ENCODE assay signal across 29 cellular contexts in the genomic region with DNA sequence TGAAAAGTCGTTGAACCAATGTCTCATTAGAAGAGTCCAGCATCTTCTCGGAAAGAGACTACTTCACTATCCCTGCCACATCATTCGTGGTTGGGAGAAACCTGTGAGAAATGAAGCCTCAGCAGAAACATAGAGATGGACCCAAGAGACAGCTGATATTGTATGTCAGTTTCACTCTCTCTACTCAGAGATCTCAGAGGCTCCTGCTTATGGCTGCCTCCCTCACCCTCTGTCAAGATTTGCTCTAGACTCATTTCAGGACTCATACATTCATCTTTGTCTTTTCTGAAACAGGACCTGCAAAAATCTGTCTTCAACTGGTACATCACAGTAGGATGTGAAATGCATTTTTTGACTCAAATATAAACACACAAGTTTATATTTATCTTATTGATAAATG.
"Had no signal": no experiment of that assay in that cellular context is flagged by ENCODE, and none has a peak within 500 bp of the region (broad histone marks: within the 10 kb centered on the region; RNA-seq: fewer than 3 reads in every experiment).

No MANE protein-coding gene starts in this region.

- H3K27ac ChIP-seq: brain microvascular endothelial cell, coronary artery, dorsolateral prefrontal cortex, heart left ventricle, WERI-Rb-1 had no signal

- DNase-seq: activated B cell treated with CpG ODN at 0.5 μM for 24 hours; activated CD4-positive, alpha-beta T cell treated with anti-CD3 and anti-CD28 coated beads for 48 hours; activated CD4-positive, alpha-beta T cell treated with anti-CD3 and anti-CD28 coated beads, Interleukin-2, amount 50 U/mL, for 1 hour; activated CD4-positive, alpha-beta T cell treated with anti-CD3 and anti-CD28 coated beads, Interleukin-2, amount 50 U/mL, for 48 hours; activated CD8-positive, alpha-beta memory T cell treated with anti-CD3 and anti-CD28 coated beads for 24 hours; activated CD8-positive, alpha-beta T cell treated with anti-CD3 and anti-CD28 coated beads for 36 hours; activated effector memory CD4-positive, alpha-beta T cell treated with Interleukin-2 at 50 U/mL for 16 hours; activated gamma-delta T cell treated with Interleukin-2 at 50 U/mL for 16 hours; activated naive CD4-positive, alpha-beta T cell treated with anti-CD3 and anti-CD28 coated beads, Interleukin-2, amount 50 U/mL, for 16 hours; activated naive CD4-positive, alpha-beta T cell treated with Interleukin-2 at 50 U/mL for 16 hours; activated T-cell treated with anti-CD3 and anti-CD28 coated beads, Interleukin-2, amount 50 U/mL, for 4 hours; amniotic stem cell; anterior cingulate cortex; brain microvascular endothelial cell; dorsolateral prefrontal cortex; effector memory CD4-positive, alpha-beta T cell; endodermal cell; foreskin fibroblast; heart left ventricle; T1000; WERI-Rb-1 had no signal

- H3K4me3 Mint-ChIP-seq: activated B cell treated with CpG ODN at 0.5 μM for 24 hours; activated CD8-positive, alpha-beta T cell treated with anti-CD3 and anti-CD28 coated beads for 36 hours; activated naive CD8-positive, alpha-beta T cell; activated T-cell treated with anti-CD3 and anti-CD28 coated beads, Interleukin-2, amount 50 U/mL, for 4 hours; activated T-helper 17 cell treated with anti-CD3 and anti-CD28 coated beads, Interleukin-2, amount 50 U/mL, for 72 hours; central memory CD8-positive, alpha-beta T cell; dendritic cell treated with granulocyte-macrophage colony-stimulating factor and Interleukin-4, amounts not matched to agents 40 ng/mL and 50 ng/mL, for 4 days; endodermal cell; T-helper 2 cell treated with Interferon-gamma antibody and Interleukin-4, amounts not matched to agents 5 μg/mL and 100 μg/mL, for 36 hours had no signal

- H3K4me3 ChIP-seq: coronary artery, dorsolateral prefrontal cortex, heart left ventricle had no signal

- H3K4me1 ChIP-seq: heart left ventricle had no signal

- H3K4me1 Mint-ChIP-seq: activated B cell treated with CpG ODN at 0.5 μM for 24 hours; activated T-helper 17 cell treated with anti-CD3 and anti-CD28 coated beads, Interleukin-2, amount 50 U/mL, for 72 hours; central memory CD8-positive, alpha-beta T cell; endodermal cell had no signal

- H3K27me3 Mint-ChIP-seq: activated B cell treated with CpG ODN at 0.5 μM for 24 hours; activated CD8-positive, alpha-beta T cell treated with anti-CD3 and anti-CD28 coated beads for 36 hours; activated naive CD8-positive, alpha-beta T cell; activated T-helper 17 cell treated with anti-CD3 and anti-CD28 coated beads, Interleukin-2, amount 50 U/mL, for 72 hours; central memory CD8-positive, alpha-beta T cell; dendritic cell treated with granulocyte-macrophage colony-stimulating factor and Interleukin-4, amounts not matched to agents 40 ng/mL and 50 ng/mL, for 4 days had no signal

- ATAC-seq: activated CD4-positive, CD25-positive, alpha-beta regulatory T cell treated with anti-CD3 and anti-CD28 coated beads, Interleukin-2, amount 50 U/mL, for 24 hours; activated CD8-positive, alpha-beta T cell treated with anti-CD3 and anti-CD28 coated beads for 36 hours; activated T-cell treated with anti-CD3 and anti-CD28 coated beads, Interleukin-2, amount 50 U/mL, for 4 hours; activated T-helper 17 cell treated with anti-CD3 and anti-CD28 coated beads, Interleukin-2, amount 50 U/mL, for 72 hours; esophagus mucosa; heart left ventricle had no signal

- H3K9me3 Mint-ChIP-seq: activated B cell treated with CpG ODN at 0.5 μM for 24 hours; central memory CD8-positive, alpha-beta T cell; endodermal cell had no signal

- H3K27me3 ChIP-seq: brain microvascular endothelial cell, dorsolateral prefrontal cortex, heart left ventricle had no signal

- H3K36me3 ChIP-seq: brain microvascular endothelial cell, heart left ventricle, WERI-Rb-1 had no signal

- H3K27ac Mint-ChIP-seq: activated B cell treated with CpG ODN at 0.5 μM for 24 hours; activated CD8-positive, alpha-beta T cell treated with anti-CD3 and anti-CD28 coated beads for 36 hours; activated naive CD8-positive, alpha-beta T cell; activated T-helper 17 cell treated with anti-CD3 and anti-CD28 coated beads, Interleukin-2, amount 50 U/mL, for 72 hours; dendritic cell treated with granulocyte-macrophage colony-stimulating factor and Interleukin-4, amounts not matched to agents 40 ng/mL and 50 ng/mL, for 4 days; endodermal cell; T-helper 2 cell treated with Interferon-gamma antibody and Interleukin-4, amounts not matched to agents 5 μg/mL and 100 μg/mL, for 36 hours had no signal
